Comparison of ENCODE assay signal across 25 cellular contexts in genomic region chr9:89986190-89986589, GRCh38.
DNase-seq lines count a peak whose midpoint lies in the region; ATAC-seq lines count a peak whose summit lies in the region.
"Had no signal": no experiment of that assay in that cellular context is flagged by ENCODE, and none has a peak within 500 bp of the region (broad histone marks: within the 10 kb centered on the region; RNA-seq: fewer than 3 reads in every experiment).

No MANE protein-coding gene starts in this region.

- no peaks in the 10 kb centered on the region for H3K36me3 Mint-ChIP-seq in activated CD4-positive, alpha-beta memory T cell treated with anti-CD3 and anti-CD28 coated beads for 36 hours
- peaks cover 2% of the 10 kb centered on the region for H3K36me3 Mint-ChIP-seq in activated CD4-positive, alpha-beta memory T cell treated with anti-CD3 and anti-CD28 coated beads, Interleukin-2, amount 10 ng/mL, durations not matched to agents 7 days and 5 days (ENCODE audit: low read depth)
- H3K36me3 Mint-ChIP-seq in activated T-helper 1 cell treated with anti-CD3 and anti-CD28 coated beads, Interleukin-12 subunit alpha, Interleukin-12 subunit beta, Interleukin-2, Interleukin-4 antibody, amounts not matched to agents 30 ng/mL and 10 ng/mL and 1 ng/mL, durations not matched to agents 14 hours and 24 hours and 36 hours (ENCODE audit: low read depth): peaks cover 11% of the 10 kb centered on the region

- H3K27ac Mint-ChIP-seq in activated CD4-positive, alpha-beta memory T cell treated with anti-CD3 and anti-CD28 coated beads for 36 hours: no peak overlapping the region
- H3K27ac Mint-ChIP-seq in activated CD4-positive, alpha-beta memory T cell treated with anti-CD3 and anti-CD28 coated beads, Interleukin-2, amount 10 ng/mL, durations not matched to agents 7 days and 5 days: no peak overlapping the region
- no peak overlapping the region for H3K27ac Mint-ChIP-seq in activated T-helper 1 cell treated with anti-CD3 and anti-CD28 coated beads, Interleukin-12 subunit alpha, Interleukin-12 subunit beta, Interleukin-2, Interleukin-4 antibody, amounts not matched to agents 30 ng/mL and 10 ng/mL and 1 ng/mL, durations not matched to agents 14 hours and 24 hours and 36 hours
- H3K27ac Mint-ChIP-seq: activated B cell treated with CpG ODN at 0.5 μM for 24 hours; CD4-positive, alpha-beta T cell; naive thymus-derived CD4-positive, alpha-beta T cell had no signal

- ATAC-seq in GM19395 (IDR thresholded peaks at IDR 0.05; ENCODE audit: unreplicated experiment) (no peak), HG03342 (IDR thresholded peaks at IDR 0.05; ENCODE audit: unreplicated experiment) (no peak)
- ATAC-seq: HCT116; naive thymus-derived CD4-positive, alpha-beta T cell; sciatic nerve had no signal

- H3K4me3 Mint-ChIP-seq in activated CD4-positive, alpha-beta memory T cell treated with anti-CD3 and anti-CD28 coated beads for 36 hours: no peak overlapping the region
- no peak overlapping the region for H3K4me3 Mint-ChIP-seq in activated CD4-positive, alpha-beta memory T cell treated with anti-CD3 and anti-CD28 coated beads, Interleukin-2, amount 10 ng/mL, durations not matched to agents 7 days and 5 days
- peak overlapping the region; percentile 8 for H3K4me3 Mint-ChIP-seq in activated T-helper 1 cell treated with anti-CD3 and anti-CD28 coated beads, Interleukin-12 subunit alpha, Interleukin-12 subunit beta, Interleukin-2, Interleukin-4 antibody, amounts not matched to agents 30 ng/mL and 10 ng/mL and 1 ng/mL, durations not matched to agents 14 hours and 24 hours and 36 hours
- H3K4me3 Mint-ChIP-seq: activated B cell treated with CpG ODN at 0.5 μM for 24 hours; CD4-positive, alpha-beta T cell; naive thymus-derived CD4-positive, alpha-beta T cell had no signal

- DNase-seq in activated CD4-positive, alpha-beta memory T cell treated with anti-CD3 and anti-CD28 coated beads for 36 hours: peak; percentile 70
- no peak for DNase-seq in activated CD4-positive, alpha-beta memory T cell treated with anti-CD3 and anti-CD28 coated beads, Interleukin-2, amount 10 ng/mL, durations not matched to agents 7 days and 5 days
- DNase-seq in NCI-H69 (lab: John Stamatoyannopoulos, UW) (peak; percentile 26), AG08395 (ENCODE audit: low spot score) (no peak)
- no peak for DNase-seq in activated T-helper 1 cell treated with anti-CD3 and anti-CD28 coated beads, Interleukin-12 subunit alpha, Interleukin-12 subunit beta, Interleukin-2, Interleukin-4 antibody, amounts not matched to agents 30 ng/mL and 10 ng/mL and 1 ng/mL, durations not matched to agents 14 hours and 24 hours and 36 hours (ENCODE audit: low spot score)
- peak; percentile 44 for DNase-seq in stimulated activated CD4-positive, alpha-beta T cell treated with anti-CD3 and anti-CD28 coated beads, Interleukin-4, amount 100 ng/mL, for 24 hours
- DNase-seq: activated B cell treated with CpG ODN at 0.5 μM for 24 hours; activated effector memory CD4-positive, alpha-beta T cell treated with Interleukin-2 at 50 U/mL for 16 hours; anterior cingulate cortex; CD4-positive, alpha-beta T cell; central memory CD4-positive, alpha-beta T cell; dorsolateral prefrontal cortex; gastrocnemius medialis; kidney glomerular epithelial cell; naive thymus-derived CD4-positive, alpha-beta T cell; NCI-H1436 treated with DMSO at 0.1 percent for 48 hours; NCI-H2227 treated with DMSO at 0.1 percent for 48 hours; NCI-H82; Peyer's patch; SK-N-SH; T-helper 9 cell had no signal

- POLR2A ChIA-PET in activated CD4-positive, alpha-beta memory T cell treated with anti-CD3 and anti-CD28 coated beads for 36 hours (lab: Charles Lee): no interaction called here
- POLR2A ChIA-PET in activated CD4-positive, alpha-beta memory T cell treated with anti-CD3 and anti-CD28 coated beads, Interleukin-2, amount 10 ng/mL, durations not matched to agents 7 days and 5 days (lab: Charles Lee): no interaction called here

- intact Hi-C loops in activated CD4-positive, alpha-beta memory T cell treated with anti-CD3 and anti-CD28 coated beads for 36 hours (cut with micrococcal nuclease): no loop called here
- intact Hi-C loops in activated T-helper 1 cell treated with anti-CD3 and anti-CD28 coated beads, Interleukin-12 subunit alpha, Interleukin-12 subunit beta, Interleukin-2, Interleukin-4 antibody, amounts not matched to agents 30 ng/mL and 10 ng/mL and 1 ng/mL, durations not matched to agents 14 hours and 24 hours and 36 hours (cut with micrococcal nuclease): no loop called here

- H3K4me1 Mint-ChIP-seq in activated CD4-positive, alpha-beta memory T cell treated with anti-CD3 and anti-CD28 coated beads for 36 hours (ENCODE audit: low read depth): peaks cover 49% of the 10 kb centered on the region
- peaks cover 40% of the 10 kb centered on the region for H3K4me1 Mint-ChIP-seq in activated CD4-positive, alpha-beta memory T cell treated with anti-CD3 and anti-CD28 coated beads, Interleukin-2, amount 10 ng/mL, durations not matched to agents 7 days and 5 days
- H3K4me1 Mint-ChIP-seq in activated T-helper 1 cell treated with anti-CD3 and anti-CD28 coated beads, Interleukin-12 subunit alpha, Interleukin-12 subunit beta, Interleukin-2, Interleukin-4 antibody, amounts not matched to agents 30 ng/mL and 10 ng/mL and 1 ng/mL, durations not matched to agents 14 hours and 24 hours and 36 hours (ENCODE audit: low read depth): peaks cover 67% of the 10 kb centered on the region
- H3K4me1 Mint-ChIP-seq: activated B cell treated with CpG ODN at 0.5 μM for 24 hours had no signal

- CTCF ChIA-PET in activated CD4-positive, alpha-beta memory T cell treated with anti-CD3 and anti-CD28 coated beads for 36 hours (lab: Charles Lee): interaction anchor here (1.0 kb wide), 1 partner anchor 388 kb away, joined by 3 read pairs; no protein-coding TSS in a partner anchor
- CTCF ChIA-PET in activated CD4-positive, alpha-beta memory T cell treated with anti-CD3 and anti-CD28 coated beads, Interleukin-2, amount 10 ng/mL, durations not matched to agents 7 days and 5 days (lab: Charles Lee): interaction anchor here (0.5 kb wide), 1 partner anchor 383 kb away, joined by 3 read pairs; no protein-coding TSS in a partner anchor

- peaks cover 2% of the 10 kb centered on the region for H3K9me3 Mint-ChIP-seq in activated CD4-positive, alpha-beta memory T cell treated with anti-CD3 and anti-CD28 coated beads for 36 hours
- H3K9me3 Mint-ChIP-seq in activated CD4-positive, alpha-beta memory T cell treated with anti-CD3 and anti-CD28 coated beads, Interleukin-2, amount 10 ng/mL, durations not matched to agents 7 days and 5 days: peaks cover 14% of the 10 kb centered on the region
- peaks cover 13% of the 10 kb centered on the region for H3K9me3 Mint-ChIP-seq in activated T-helper 1 cell treated with anti-CD3 and anti-CD28 coated beads, Interleukin-12 subunit alpha, Interleukin-12 subunit beta, Interleukin-2, Interleukin-4 antibody, amounts not matched to agents 30 ng/mL and 10 ng/mL and 1 ng/mL, durations not matched to agents 14 hours and 24 hours and 36 hours
- H3K9me3 Mint-ChIP-seq: activated B cell treated with CpG ODN at 0.5 μM for 24 hours; CD4-positive, alpha-beta T cell had no signal

- peaks cover 18% of the 10 kb centered on the region for H3K27me3 Mint-ChIP-seq in activated CD4-positive, alpha-beta memory T cell treated with anti-CD3 and anti-CD28 coated beads for 36 hours
- H3K27me3 Mint-ChIP-seq in activated CD4-positive, alpha-beta memory T cell treated with anti-CD3 and anti-CD28 coated beads, Interleukin-2, amount 10 ng/mL, durations not matched to agents 7 days and 5 days: peaks cover 17% of the 10 kb centered on the region
- H3K27me3 Mint-ChIP-seq in activated T-helper 1 cell treated with anti-CD3 and anti-CD28 coated beads, Interleukin-12 subunit alpha, Interleukin-12 subunit beta, Interleukin-2, Interleukin-4 antibody, amounts not matched to agents 30 ng/mL and 10 ng/mL and 1 ng/mL, durations not matched to agents 14 hours and 24 hours and 36 hours (ENCODE audit: insufficient read depth): no peaks in the 10 kb centered on the region

Comparison
In these comparisons a context has a peak if more than half of its experiments do, and no peak if none do; other contexts are left out.
1. DNase-seq: peak in activated CD4-positive, alpha-beta memory T cell treated with anti-CD3 and anti-CD28 coated beads for 36 hours (single experiment), NCI-H69 (single experiment) and stimulated activated CD4-positive, alpha-beta T cell treated with anti-CD3 and anti-CD28 coated beads, Interleukin-4, amount 100 ng/mL, for 24 hours (single experiment); none in activated CD4-positive, alpha-beta memory T cell treated with anti-CD3 and anti-CD28 coated beads, Interleukin-2, amount 10 ng/mL, durations not matched to agents 7 days and 5 days (single experiment), activated T-helper 1 cell treated with anti-CD3 and anti-CD28 coated beads, Interleukin-12 subunit alpha, Interleukin-12 subunit beta, Interleukin-2, Interleukin-4 antibody, amounts not matched to agents 30 ng/mL and 10 ng/mL and 1 ng/mL, durations not matched to agents 14 hours and 24 hours and 36 hours (single experiment) and AG08395 (single experiment).